Comparison of ENCODE assay signal across 8 cellular contexts in genomic region chr13:77330009-77330471, GRCh38. TPM values are rescaled to one million over a fixed set of nuclear protein-coding genes. Genes with fewer than 3 reads are reported as not detected.
A peak's percentile ranks its signal among the peaks of the same experiment; 100 is the strongest.
DNase-seq lines count a peak whose midpoint lies in the region; ATAC-seq, FAIRE-seq and TF ChIP-seq lines count a peak whose summit lies in the region.

No MANE protein-coding gene starts in this region.

- POLR2A ChIA-PET in activated CD4-positive, alpha-beta T cell treated with anti-CD3 and anti-CD28 coated beads for 36 hours (lab: Charles Lee), result interaction anchor here (1.3 to 1.4 kb wide), 3 partner anchors 10 to 59 kb away, joined by 3 to 8 read pairs (median 3); no protein-coding TSS in a partner anchor

- DNase-seq in activated CD4-positive, alpha-beta T cell treated with anti-CD3 and anti-CD28 coated beads for 36 hours, result no peak
- no peak for DNase-seq in activated CD4-positive, alpha-beta T cell treated with anti-CD3 and anti-CD28 coated beads for 1 hour
- no peak for DNase-seq in SJSA1 (ENCODE audit: low read depth in 1 of 2, low spot score in 2 of 2)
- no peak for DNase-seq in epithelial cell of proximal tubule (ENCODE audit: low read depth)
- no peak for DNase-seq in pancreas
- no peak for DNase-seq in cortex of kidney (lab: John Stamatoyannopoulos, UW)
- DNase-seq in activated effector memory CD4-positive, alpha-beta T cell treated with Interleukin-2 at 50 U/mL for 16 hours, result no peak

- peak; percentile 0 for ATAC-seq in activated CD4-positive, alpha-beta T cell treated with anti-CD3 and anti-CD28 coated beads for 36 hours
- peak in 3 of 4 donors; percentile 0 to 6 (median 3) for ATAC-seq in pancreas
- ATAC-seq in HG03139 (IDR thresholded peaks at IDR 0.05; ENCODE audit: unreplicated experiment), result no peak

- peak overlapping the region; percentile 16; the same call in 1 of the 2 replicates for H3K27ac ChIP-seq in SJSA1
- peak overlapping the region; percentile 64 to 89 (median 81) for H3K27ac ChIP-seq in pancreas

- H3K27me3 Mint-ChIP-seq in activated CD4-positive, alpha-beta T cell treated with anti-CD3 and anti-CD28 coated beads for 36 hours, result no peaks in the 10 kb centered on the region

- H3K4me1 ChIP-seq in SJSA1 (replicated peaks) (peaks cover 16% of the 10 kb centered on the region), pancreas (peaks cover 0 to 17% (median 4%) of the 10 kb centered on the region in 3 donors)

- peak overlapping the region; percentile 96 for H3K27ac Mint-ChIP-seq in activated CD4-positive, alpha-beta T cell treated with anti-CD3 and anti-CD28 coated beads for 36 hours

- 1% methylated on average over 10 of the region's 10 CpGs for WGBS in pancreas, 2 donors

- no peaks in the 10 kb centered on the region for H3K9me3 Mint-ChIP-seq in activated CD4-positive, alpha-beta T cell treated with anti-CD3 and anti-CD28 coated beads for 36 hours (ENCODE audit: low read depth)

- H3K36me3 Mint-ChIP-seq in activated CD4-positive, alpha-beta T cell treated with anti-CD3 and anti-CD28 coated beads for 36 hours (ENCODE audit: low read depth), result no peaks in the 10 kb centered on the region

- TF ChIP-seq CTCF in epithelial cell of proximal tubule (conservative IDR thresholded peaks at IDR 0.05; ENCODE audit: low read depth, low read length) (no peak), pancreas (IDR thresholded peaks at IDR 0.05) (no peak)

- H3K36me3 ChIP-seq in SJSA1, result peaks cover 5% of the 10 kb centered on the region
- no peaks in the 10 kb centered on the region for H3K36me3 ChIP-seq in pancreas

- CTCF ChIA-PET in activated CD4-positive, alpha-beta T cell treated with anti-CD3 and anti-CD28 coated beads for 36 hours (lab: Charles Lee), result interaction anchor here (0.5 to 1.4 kb wide), 9 partner anchors 10 to 1266 kb away, joined by 3 to 8 read pairs (median 3); no protein-coding TSS in a partner anchor

- H3K4me1 Mint-ChIP-seq in activated CD4-positive, alpha-beta T cell treated with anti-CD3 and anti-CD28 coated beads for 36 hours, result peaks cover 36% of the 10 kb centered on the region

- H3K4me3 ChIP-seq in SJSA1 (peak overlapping the region; percentile 55), epithelial cell of proximal tubule (ENCODE audit: low read depth, low read length) (peak overlapping the region; percentile 84), pancreas (peak overlapping the region; percentile 45 to 88 (median 80))

- intact Hi-C loops in activated CD4-positive, alpha-beta T cell treated with anti-CD3 and anti-CD28 coated beads for 36 hours (cut with DNase I, micrococcal nuclease), result no loop called here
- intact Hi-C loops in pancreas (cut with DNase I), result no loop called here

- FAIRE-seq in pancreas (lab: Jason Lieb, UNC), result no peak

- no peaks in the 10 kb centered on the region for H3K9me3 ChIP-seq in SJSA1 (replicated peaks)
- no peaks in the 10 kb centered on the region for H3K9me3 ChIP-seq in pancreas

- peak overlapping the region; percentile 95 for H3K4me3 Mint-ChIP-seq in activated CD4-positive, alpha-beta T cell treated with anti-CD3 and anti-CD28 coated beads for 36 hours

- H3K27me3 ChIP-seq in SJSA1 (replicated peaks) (no peaks in the 10 kb centered on the region), pancreas (no peaks in the 10 kb centered on the region)

RNA-seq across cellular contexts. Expression of gene MYCBP2, which starts 3.1 kb away (rescaled TPM):
- total RNA-seq in activated CD4-positive, alpha-beta T cell treated with anti-CD3 and anti-CD28 coated beads for 36 hours, result 10 to 100 TPM; 71.3 to 85.9 TPM
- 53.2 and 68.7 TPM in 2 replicates for total RNA-seq in SJSA1 (2014; rRNA removed; shearing (Covaris generic))
- total RNA-seq in epithelial cell of proximal tubule, result 20.7 and 32.3 TPM in 2 replicates
- total RNA-seq in pancreas, result 10 to 100 TPM; 38.3 to 49.1 (median 46.8) TPM
- polyA plus RNA-seq in pancreas, result 10 to 100 TPM; 17.6 to 24.8 TPM
